Comparison of ENCODE assay signal across 8 cellular contexts in genomic region chr9:97386733-97387503, GRCh38. TPM values are rescaled to one million over a fixed set of nuclear protein-coding genes. Genes with fewer than 3 reads are reported as not detected.
DNase-seq lines count a peak whose midpoint lies in the region; ATAC-seq and TF ChIP-seq lines count a peak whose summit lies in the region.

No MANE protein-coding gene starts in this region.

- peak; percentile 83 for TF ChIP-seq RAD21 in Ishikawa (IDR thresholded peaks at IDR 0.05; ENCODE audit: low read depth)

- no peak for TF ChIP-seq EP300 in Ishikawa (IDR thresholded peaks at IDR 0.05; ENCODE audit: borderline replicate concordance)
- TF ChIP-seq EP300 in tibial nerve (IDR thresholded peaks at IDR 0.05), result no peak

- peaks cover 0 to 5% (median 0%) of the 10 kb centered on the region in 3 donors for H3K36me3 ChIP-seq in tibial nerve

- no peak for TF ChIP-seq POLR2A in tibial nerve (IDR thresholded peaks at IDR 0.05)

- peaks cover 0 to 8% (median 0%) of the 10 kb centered on the region in 4 donors for H3K4me1 ChIP-seq in tibial nerve

- CTCF ChIA-PET in RWPE1 (lab: Yijun Ruan, JAX), result interaction anchor here (0.6 to 2.3 kb wide), 32 partner anchors 10 to 1208 kb away, joined by 3 to 31 read pairs (median 5); no protein-coding TSS in a partner anchor

- no peak overlapping the region for H3K4me3 ChIP-seq in tibial nerve

- H3K27me3 ChIP-seq in tibial nerve, result peaks cover 0 to 15% of the 10 kb centered on the region in 2 donors

- H3K27me3 Mint-ChIP-seq in osteocyte (ENCODE audit: unreplicated experiment), result no peaks in the 10 kb centered on the region

- TF ChIP-seq CTCF in RWPE1 (conservative IDR thresholded peaks at IDR 0.05; ENCODE audit: low read depth) (peak; percentile 99), osteocyte (IDR thresholded peaks at IDR 0.05) (peak; percentile 95), tibial nerve (IDR thresholded peaks at IDR 0.05) (peak; percentile 74 to 90 (median 80))

- POLR2A ChIA-PET in RWPE1 (lab: Yijun Ruan, JAX; ENCODE audit: low non-redundant PET), result no interaction called here

- H3K9me3 Mint-ChIP-seq in osteocyte (ENCODE audit: unreplicated experiment), result no peaks in the 10 kb centered on the region

- ATAC-seq in GM18867 (IDR thresholded peaks at IDR 0.05; ENCODE audit: unreplicated experiment), result no peak

- 7 to 10% methylated on average over 8 to 13 of the region's 30 CpGs for WGBS in tibial nerve, 2 donors

- H3K4me3 Mint-ChIP-seq in osteocyte (ENCODE audit: unreplicated experiment), result no peak overlapping the region

- H3K27ac ChIP-seq in RWPE1 (no peak overlapping the region), tibial nerve (no peak overlapping the region)

- DNase-seq in GM04504 (ENCODE audit: low read depth) (peak; percentile 49), RWPE1 (ENCODE audit: low spot score) (peak; percentile 85), glomerular visceral epithelial cell (ENCODE audit: extremely low spot score) (peak; percentile 56), osteocyte (ENCODE audit: extremely low spot score, unreplicated experiment) (peak; percentile 89), tibial nerve (ENCODE audit: low spot score in 2 of 2) (peak; percentile 37 to 73)
- DNase-seq in activated naive CD4-positive, alpha-beta T cell treated with Interleukin-2 at 50 U/mL for 16 hours, result peak; percentile 79

- no peak overlapping the region for H3K27ac Mint-ChIP-seq in osteocyte (ENCODE audit: unreplicated experiment)

- no peaks in the 10 kb centered on the region for H3K9me3 ChIP-seq in tibial nerve

- H3K4me1 Mint-ChIP-seq in osteocyte (ENCODE audit: unreplicated experiment), result peaks cover 12% of the 10 kb centered on the region

- no peaks in the 10 kb centered on the region for H3K36me3 Mint-ChIP-seq in osteocyte (ENCODE audit: unreplicated experiment)

TF ChIP-seq in Ishikawa, 13 proteins besides CTCF, POLR2A, EP300 and RAD21:
- TF ChIP-seq FOXM1 (IDR thresholded peaks at IDR 0.05; ENCODE audit: borderline replicate concordance, low read depth) (no peak), MAX (IDR thresholded peaks at IDR 0.05) (0 out of 2 replicates have a peak, but pooled peaks have one; percentile 23), YY1 (IDR thresholded peaks at IDR 0.05; ENCODE audit: low read depth) (no peak), NFIC (IDR thresholded peaks at IDR 0.05) (no peak), TCF12 (IDR thresholded peaks at IDR 0.05; ENCODE audit: low read depth) (peak; percentile 41; the same call in 1 of the 2 replicates), REST (IDR thresholded peaks at IDR 0.05; ENCODE audit: low read depth) (peak; percentile 96)

RNA-seq across cellular contexts. Expression of gene TDRD7, which starts 25.0 kb away (rescaled TPM):
- total RNA-seq in osteocyte (8.6 and 11.0 TPM in 2 replicates), tibial nerve (10 to 100 TPM in 3 of 4 donors, 1 to 10 TPM in 1; 9.6 to 18.4 (median 10.8) TPM)
